In the genomic region with DNA sequence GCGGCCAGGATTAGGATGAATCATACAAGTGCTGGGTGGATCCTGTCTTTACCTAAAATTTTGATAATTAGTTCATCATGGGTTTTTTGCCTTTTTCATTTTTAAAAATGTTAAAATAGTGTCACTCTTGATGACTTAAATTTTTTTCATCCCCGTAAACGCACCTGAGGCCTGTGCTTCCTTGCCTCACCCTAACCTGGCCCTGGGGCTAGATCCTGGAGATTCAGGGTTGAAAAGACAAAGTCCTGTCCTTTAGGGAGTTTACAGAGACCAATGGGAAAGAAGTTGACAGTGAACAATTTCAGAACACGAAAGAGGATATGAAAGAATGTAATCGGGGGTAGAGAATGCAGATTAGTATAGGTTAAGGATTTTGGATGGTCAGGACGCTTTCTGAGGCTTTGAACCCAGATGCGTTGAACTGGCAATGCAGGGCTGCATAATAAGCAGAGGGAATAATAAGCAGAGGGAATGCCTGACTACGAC, we compare ENCODE assay signal across 1 cellular context.
TF ChIP-seq lines count a peak whose summit lies in the region.

No MANE protein-coding gene starts in this region.

TF ChIP-seq in K562, 482 proteins besides CTCF, POLR2A, EP300 and RAD21 (continued from another document):
- TF ChIP-seq GATAD2A (IDR thresholded peaks at IDR 0.05), result no peak
- TF ChIP-seq ZBTB12 (CRISPR knock-in tag; IDR thresholded peaks at IDR 0.05), result no peak
- no peak for TF ChIP-seq CCNT2 (IDR thresholded peaks at IDR 0.05; ENCODE audit: borderline replicate concordance, extremely low read depth, insufficient read length, low read depth, low read length)
- no peak for TF ChIP-seq RNF2 (IDR thresholded peaks at IDR 0.05)
- TF ChIP-seq ZNF551 (CRISPR knock-in tag; IDR thresholded peaks at IDR 0.05), result no peak
- no peak for TF ChIP-seq SNRNP70 (optimal IDR thresholded peaks at IDR 0.05; ENCODE audit: low read depth, low read length)
- no peak for TF ChIP-seq ZNF561 (CRISPR knock-in tag; conservative IDR thresholded peaks at IDR 0.05)
- TF ChIP-seq TAF7 (tag; IDR thresholded peaks at IDR 0.05), result no peak
- no peak for TF ChIP-seq CSDE1 (IDR thresholded peaks at IDR 0.05)
- 0 out of 2 replicates have a peak, but pooled peaks have one; percentile 60 for TF ChIP-seq GTF2E2 (tag; IDR thresholded peaks at IDR 0.05)
- no peak for TF ChIP-seq SMAD3 (CRISPR knock-in tag; conservative IDR thresholded peaks at IDR 0.05)
- no peak for TF ChIP-seq MGA (IDR thresholded peaks at IDR 0.05)
- 0 out of 2 replicates have a peak, but pooled peaks have one; percentile 20 for TF ChIP-seq OTX1 (CRISPR knock-in tag; IDR thresholded peaks at IDR 0.05)
